Comparison of ENCODE assay signal across 8 cellular contexts in the genomic region with DNA sequence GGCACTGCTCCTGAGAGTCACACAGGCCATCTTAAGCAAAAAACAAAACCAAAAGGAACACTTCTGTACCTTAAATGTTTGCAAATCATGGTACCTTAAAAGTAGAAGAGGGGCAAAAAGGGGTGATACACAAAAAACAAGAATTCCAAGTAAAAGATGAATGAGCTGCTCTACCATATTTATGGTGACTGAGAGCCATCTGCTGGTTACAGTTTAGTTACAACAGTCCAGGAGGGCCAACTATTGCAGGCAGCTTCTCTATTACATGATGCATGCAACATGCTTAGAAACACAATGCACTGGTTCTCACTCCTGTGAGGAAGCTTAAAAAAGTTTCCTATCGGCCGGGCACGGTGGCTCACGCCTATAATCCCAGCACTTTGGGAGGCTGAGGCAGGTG. TPM values are rescaled to one million over a fixed set of nuclear protein-coding genes. Genes with fewer than 3 reads are reported as not detected.
DNase-seq lines count a peak whose midpoint lies in the region; ATAC-seq, FAIRE-seq and TF ChIP-seq lines count a peak whose summit lies in the region.

No MANE protein-coding gene starts in this region.

- no peak overlapping the region for H2AFZ ChIP-seq in PC-3 (ENCODE audit: low read length)

- no peak overlapping the region for H3K4me3 Mint-ChIP-seq in nephron

- no peaks in the 10 kb centered on the region for H3K79me2 ChIP-seq in PC-3 (ENCODE audit: low read length)

- no peak overlapping the region for H3K4me2 ChIP-seq in PC-3 (ENCODE audit: low read length)

- no peak overlapping the region for H3K27ac ChIP-seq in PC-3 (ENCODE audit: low read length)

- no peaks in the 10 kb centered on the region for H3F3A ChIP-seq in PC-3 (ENCODE audit: low read length, unreplicated experiment)

- DNase-seq in BE2C (no peak), GM19239 (ENCODE audit: insufficient read length, low spot score) (no peak), PC-3 (peak; percentile 54), epithelial cell of esophagus (ENCODE audit: low read depth) (peak; percentile 64)
- DNase-seq in activated T-cell treated with anti-CD3 and anti-CD28 coated beads, Interleukin-2, amount 50 U/mL, for 48 hours = no peak
- DNase-seq in activated effector memory CD4-positive, alpha-beta T cell treated with Interleukin-2 at 50 U/mL for 16 hours = no peak

- FAIRE-seq in GM19239 (lab: Jason Lieb, UNC) = peak; percentile 4

- H3K4me1 ChIP-seq in BE2C (no peaks in the 10 kb centered on the region), PC-3 (ENCODE audit: insufficient read depth, low read length) (no peaks in the 10 kb centered on the region)

- no peaks in the 10 kb centered on the region for H4K20me1 ChIP-seq in PC-3 (ENCODE audit: low read length)

- no peak overlapping the region for H3K4me3 ChIP-seq in BE2C (ENCODE audit: low read depth, low read length)
- no peak overlapping the region for H3K4me3 ChIP-seq in PC-3 (ENCODE audit: low read length)
- no peak overlapping the region for H3K4me3 ChIP-seq in epithelial cell of esophagus (ENCODE audit: low read length)

- ATAC-seq in PC-3 (peak; percentile 64), GM21526 (IDR thresholded peaks at IDR 0.05; ENCODE audit: low FRiP score, unreplicated experiment) (no peak)

- no TSS peak for BruUV-seq in PC-3 (replicated peaks; lab: Mats Ljungman, UMichigan)

- no peak overlapping the region for H3K9ac ChIP-seq in PC-3 (ENCODE audit: low read length)

- peaks cover 4% of the 10 kb centered on the region for H3K36me3 Mint-ChIP-seq in nephron (ENCODE audit: low read depth)

- H3K9me2 ChIP-seq in PC-3 (replicated peaks; ENCODE audit: low read length) = no peaks in the 10 kb centered on the region

- H3K36me3 ChIP-seq in BE2C (no peaks in the 10 kb centered on the region), PC-3 (ENCODE audit: low read depth, low read length) (no peaks in the 10 kb centered on the region)

- CTCF ChIA-PET in PC-3 (lab: Charles Lee) = interaction anchor here (0.7 kb wide), 3 partner anchors 230 to 537 kb away, joined by 3 to 5 read pairs (median 3); no protein-coding TSS in a partner anchor

- H3K27me3 ChIP-seq in BE2C (no peaks in the 10 kb centered on the region), PC-3 (ENCODE audit: low read length) (no peaks in the 10 kb centered on the region)

- TF ChIP-seq CTCF in BE2C (IDR thresholded peaks at IDR 0.05; ENCODE audit: low read depth, low read length) = peak; percentile 18; the same call in 1 of the 2 replicates
- peak; percentile 62; the same call in 1 of the 2 replicates for TF ChIP-seq CTCF in PC-3 (conservative IDR thresholded peaks at IDR 0.05; ENCODE audit: low read depth, low read length)
- peak; percentile 56 for TF ChIP-seq CTCF in epithelial cell of esophagus (IDR thresholded peaks at IDR 0.05; ENCODE audit: insufficient read depth, low read depth, low read length, missing control alignments)
- peak; percentile 65 to 72 (median 67) for TF ChIP-seq CTCF in nephron (IDR thresholded peaks at IDR 0.05; ENCODE audit: unreplicated experiment in 3 of 3)

- H3K9me3 ChIP-seq in BE2C (no peaks in the 10 kb centered on the region), PC-3 (ENCODE audit: low read length) (no peaks in the 10 kb centered on the region)

- no peak overlapping the region for H3K27ac Mint-ChIP-seq in nephron

- POLR2A ChIA-PET in PC-3 (lab: Charles Lee; ENCODE audit: unreplicated experiment) = interaction anchor here (0.7 kb wide), 1 partner anchor 74 kb away, joined by 3 read pairs; no protein-coding TSS in a partner anchor

- H3K9me3 Mint-ChIP-seq in nephron = no peaks in the 10 kb centered on the region

- intact Hi-C loops in PC-3 (cut with micrococcal nuclease) = loop anchor here (2.0 kb wide), 2 partner anchors 119 to 531 kb away; no protein-coding TSS in a partner anchor

- H3K4me1 Mint-ChIP-seq in nephron = peaks cover 39% of the 10 kb centered on the region

- H3K27me3 Mint-ChIP-seq in nephron (ENCODE audit: low read depth) = no peaks in the 10 kb centered on the region

RNA-seq across cellular contexts. Expression of a gene that starts 53.5 kb away (rescaled TPM):
- polyA plus RNA-seq in BE2C (2012; ENCODE audit: insufficient read depth, insufficient read length, low read depth) = 13.5 TPM
- total RNA-seq in PC-3 (2014; rRNA removed) = 33.6 and 57.4 TPM in 2 replicates

RNA-seq across cellular contexts. Expression of a gene that starts 54.4 kb away (rescaled TPM):
- polyA plus RNA-seq in BE2C (2012; ENCODE audit: insufficient read depth, insufficient read length, low read depth) = not detected
- 0.47 TPM in 1 of 2 replicates, not detected in the other for total RNA-seq in PC-3 (2014; rRNA removed)

Comparison
In these comparisons a context has a peak if more than half of its experiments do, and no peak if none do; other contexts are left out.
1. DNase-seq: peak in PC-3 (single experiment) and epithelial cell of esophagus (single experiment); none in BE2C (single experiment), GM19239 (single experiment), activated T-cell treated with anti-CD3 and anti-CD28 coated beads, Interleukin-2, amount 50 U/mL, for 48 hours (0 of 2) and activated effector memory CD4-positive, alpha-beta T cell treated with Interleukin-2 at 50 U/mL for 16 hours (single experiment).
2. Peak in every context shown above with its lines, with median percentiles within 50 percentile points of each other: CTCF ChIP-seq.